In genomic region chr1:209802117-209802779, GRCh38 we compare ENCODE assay signal across 19 cellular contexts. TPM values are rescaled to one million over a fixed set of nuclear protein-coding genes. Genes with fewer than 3 reads are reported as not detected.
A peak's percentile ranks its signal among the peaks of the same experiment; 100 is the strongest.
DNase-seq lines count a peak whose midpoint lies in the region; ATAC-seq, FAIRE-seq and TF ChIP-seq lines count a peak whose summit lies in the region.
"Had no signal": no experiment of that assay in that cellular context is flagged by ENCODE, and none has a peak within 500 bp of the region (broad histone marks: within the 10 kb centered on the region; RNA-seq: fewer than 3 reads in every experiment).

No MANE protein-coding gene starts in this region.

- H3K27ac ChIP-seq in adrenal gland, result peak overlapping the region in 4 of 5 donors; percentile 39 to 75 (median 68)
- peak overlapping the region; percentile 88 for H3K27ac ChIP-seq in left ventricle myocardium inferior (replicated peaks)
- H3K27ac ChIP-seq in small intestine (ENCODE audit: low read depth in 1 of 2, low read length in 1 of 2), result peak overlapping the region; percentile 14 to 62
- H3K27ac ChIP-seq: SJSA1, upper lobe of left lung had no signal

- H3K27me3 Mint-ChIP-seq in Caco-2 (ENCODE audit: insufficient read depth, unreplicated experiment), result no peaks in the 10 kb centered on the region

- TF ChIP-seq CTCF in adrenal gland (IDR thresholded peaks at IDR 0.05), result no peak
- TF ChIP-seq CTCF in left ventricle myocardium inferior (IDR thresholded peaks at IDR 0.05; ENCODE audit: borderline replicate concordance), result no peak
- TF ChIP-seq CTCF in Caco-2 (IDR thresholded peaks at IDR 0.05; ENCODE audit: insufficient read depth in 1 of 2, low read depth in 1 of 2, low read length in 1 of 2, severe bottlenecking in 1 of 2, unreplicated experiment in 1 of 2), result no peak

- H3K27ac Mint-ChIP-seq in Caco-2 (ENCODE audit: unreplicated experiment), result no peak overlapping the region

- POLR2A ChIA-PET in Caco-2 (lab: Charles Lee), result no interaction called here

- 80 to 90% (median 85%) methylated on average over 4 of the region's 4 CpGs for WGBS in adrenal gland, 4 donors
- WGBS in small intestine, 3 donors, result 22 to 62% (median 41%) methylated on average over 4 of the region's 4 CpGs

- H3K4me3 ChIP-seq in adrenal gland (peak overlapping the region in 1 of 4 donors; percentile 4), left ventricle myocardium inferior (peak overlapping the region; percentile 63), small intestine (ENCODE audit: low read depth in 1 of 2, low read length in 2 of 2) (no peak overlapping the region), Caco-2 (ENCODE audit: low read depth, low read length) (no peak overlapping the region)
- H3K4me3 ChIP-seq: gastrocnemius medialis, GM12878, SJSA1, upper lobe of left lung had no signal

- ATAC-seq in GM19452 (IDR thresholded peaks at IDR 0.05; ENCODE audit: unreplicated experiment) (no peak), GM21737 (IDR thresholded peaks at IDR 0.05; ENCODE audit: unreplicated experiment) (no peak)
- ATAC-seq: gastrocnemius medialis, GM12878 had no signal

- no peaks in the 10 kb centered on the region for H3K9me3 ChIP-seq in adrenal gland (replicated peaks in 1 of 3)
- no peaks in the 10 kb centered on the region for H3K9me3 ChIP-seq in left ventricle myocardium inferior (replicated peaks)
- H3K9me3 ChIP-seq in small intestine (ENCODE audit: control insufficient read depth, low read depth), result no peaks in the 10 kb centered on the region
- H3K9me3 ChIP-seq in Caco-2, result no peaks in the 10 kb centered on the region
- H3K9me3 ChIP-seq: gastrocnemius medialis, SJSA1, upper lobe of left lung had no signal

- peaks cover 20% of the 10 kb centered on the region for H3K36me3 Mint-ChIP-seq in Caco-2 (ENCODE audit: insufficient read depth, unreplicated experiment)

- no peaks in the 10 kb centered on the region for H3K9me3 Mint-ChIP-seq in Caco-2 (ENCODE audit: unreplicated experiment)

- H3K4me3 Mint-ChIP-seq in Caco-2 (ENCODE audit: unreplicated experiment), result no peak overlapping the region

- DNase-seq in NCI-H2107 (lab: John Stamatoyannopoulos, UW) (peak; percentile 56), adrenal gland (peak in 6 of 7 donors; percentile 33 to 67 (median 52)), left ventricle myocardium inferior (no peak), small intestine (peak; percentile 81), Caco-2 (no peak)
- DNase-seq in activated naive CD4-positive, alpha-beta T cell (lab: John Stamatoyannopoulos, UW), result no peak
- DNase-seq: activated gamma-delta T cell treated with Interleukin-2 at 50 U/mL for 16 hours; C1 segment of cervical spinal cord; effector CD4-positive, alpha-beta T cell; EL; gastrocnemius medialis; Kasumi-1; midbrain; NCI-H2029; upper lobe of left lung had no signal

- CTCF ChIA-PET in Caco-2 (lab: Charles Lee), result no interaction called here

- peak in 1 of 2 donors; percentile 58 for TF ChIP-seq POLR2A in adrenal gland (IDR thresholded peaks at IDR 0.05)

- peaks cover 13% of the 10 kb centered on the region for H3K4me1 Mint-ChIP-seq in Caco-2 (ENCODE audit: low read depth, unreplicated experiment)

- intact Hi-C loops in adrenal gland (cut with DNase I), result no loop called here
- intact Hi-C loops in left ventricle myocardium inferior (cut with micrococcal nuclease), result no loop called here
- intact Hi-C loops in Caco-2 (cut with micrococcal nuclease; ENCODE audit: unreplicated experiment), result no loop called here

- no peak for FAIRE-seq in small intestine (lab: Jason Lieb, UNC)
- FAIRE-seq: GM12878 had no signal

- H3K36me3 ChIP-seq in adrenal gland (replicated peaks in 1 of 2) (no peaks in the 10 kb centered on the region), left ventricle myocardium inferior (no peaks in the 10 kb centered on the region), small intestine (ENCODE audit: control insufficient read depth in 2 of 2, insufficient read depth in 2 of 2, low read length in 2 of 2) (peaks cover 0 to 2% of the 10 kb centered on the region in 2 donors), Caco-2 (ENCODE audit: control insufficient read depth, insufficient read depth, low read length) (no peaks in the 10 kb centered on the region; the same call in 1 of the 2 replicates)
- H3K36me3 ChIP-seq: gastrocnemius medialis, SJSA1, upper lobe of left lung had no signal

- H3K4me1 ChIP-seq in adrenal gland (replicated peaks in 1 of 2) (peaks cover 19 to 38% of the 10 kb centered on the region in 2 donors), left ventricle myocardium inferior (peaks cover 45% of the 10 kb centered on the region), small intestine (ENCODE audit: control insufficient read depth in 2 of 2, insufficient read depth in 1 of 2, low read depth in 1 of 2, low read length in 1 of 2) (peaks cover 0 to 10% of the 10 kb centered on the region in 2 donors), Caco-2 (peaks cover 4% of the 10 kb centered on the region; the same call in 1 of the 2 replicates)

- no TSS peak for BruUV-seq in Caco-2 (replicated peaks; lab: Mats Ljungman, UMichigan)

- H3K27me3 ChIP-seq in adrenal gland (no peaks in the 10 kb centered on the region), left ventricle myocardium inferior (ENCODE audit: low read depth) (no peaks in the 10 kb centered on the region), small intestine (ENCODE audit: control insufficient read depth in 2 of 2, insufficient read depth in 2 of 2, low read length in 2 of 2) (no peaks in the 10 kb centered on the region), Caco-2 (replicated peaks; ENCODE audit: control insufficient read depth, insufficient read depth, low read length) (no peaks in the 10 kb centered on the region)
- H3K27me3 ChIP-seq: SJSA1, upper lobe of left lung had no signal

RNA-seq across cellular contexts. Expression of gene IRF6, which starts 3.7 kb away (rescaled TPM):
- total RNA-seq in adrenal gland (10 to 100 TPM in 7 of 8 donors, 1 to 10 TPM in 1; 8.1 to 60.2 (median 38.1) TPM), left ventricle myocardium inferior (43.3 TPM), Caco-2 (2022) (27.3 and 30.3 TPM in 2 replicates)
- polyA plus RNA-seq in adrenal gland (1 to 10 TPM; 5.4 to 9.8 (median 8.5) TPM), small intestine (10 to 100 TPM; 26.8 to 34.9 (median 29.5) TPM)
- total RNA-seq: SJSA1 had no signal

RNA-seq across cellular contexts. Expression of gene C1orf74, which starts 17.9 kb away (rescaled TPM):
- total RNA-seq in adrenal gland (1 to 10 TPM; 1.1 to 2.6 (median 2.2) TPM), left ventricle myocardium inferior (1.9 TPM), Caco-2 (2022) (4.5 TPM in 2 replicates)
- polyA plus RNA-seq in adrenal gland (1 to 10 TPM in 2 of 3 donors, under 1 TPM in 1; 0.98 to 4.0 (median 1.0) TPM), small intestine (1 to 10 TPM in 1 of 3 donors, under 1 TPM in 2; 0.45 to 2.0 (median 0.81) TPM)

RNA-seq across cellular contexts. Expression of gene UTP25, which starts 25.5 kb away (rescaled TPM):
- total RNA-seq in adrenal gland, result 10 to 100 TPM in 1 of 8 donors, 1 to 10 TPM in 7; 5.3 to 11.0 (median 7.8) TPM
- polyA plus RNA-seq in adrenal gland, result 1 to 10 TPM; 2.2 to 8.8 (median 2.4) TPM
- 2.4 TPM for total RNA-seq in left ventricle myocardium inferior
- polyA plus RNA-seq in small intestine, result 1 to 10 TPM in 2 of 3 donors, under 1 TPM in 1; 0.89 to 3.4 (median 1.1) TPM
- total RNA-seq in Caco-2 (2022), result 9.5 and 9.8 TPM in 2 replicates

RNA-seq across cellular contexts. Expression of gene TRAF3IP3, which starts 46.4 kb away (rescaled TPM):
- total RNA-seq in adrenal gland (1 to 10 TPM in 7 of 8 donors, under 1 TPM in 1; 0.88 to 9.8 (median 2.0) TPM), left ventricle myocardium inferior (1.2 TPM), Caco-2 (2022) (not detected in 2 replicates)
- polyA plus RNA-seq in adrenal gland (1 to 10 TPM; 1.0 to 3.8 (median 2.2) TPM), small intestine (1 to 10 TPM; 1.1 to 8.4 (median 3.3) TPM)
- total RNA-seq: SJSA1 had no signal

Comparison
In these comparisons a context has a peak if more than half of its experiments do, and no peak if none do; other contexts are left out.
1. DNase-seq: peak in NCI-H2107 (single experiment), adrenal gland (6 of 7) and small intestine (single experiment); none in left ventricle myocardium inferior (single experiment), activated naive CD4-positive, alpha-beta T cell (0 of 4) and Caco-2 (0 of 2).
2. H3K27ac ChIP-seq: peak in every context shown above with its lines; median percentile 88 in left ventricle myocardium inferior; 68 in adrenal gland; 38 in small intestine.